ENCODE assay signal across 1 cellular context in genomic region chr21:27704567-27705166, GRCh38.
TF ChIP-seq lines count a peak whose summit lies in the region.

No MANE protein-coding gene starts in this region.

TF ChIP-seq in liver, 16 proteins besides CTCF, POLR2A, EP300 and RAD21 (continued from another document):
- TF ChIP-seq REST (IDR thresholded peaks at IDR 0.05) = no peak
- no peak for TF ChIP-seq FOXA2 (IDR thresholded peaks at IDR 0.05)
- TF ChIP-seq JUND (IDR thresholded peaks at IDR 0.05) = no peak
- TF ChIP-seq MAX (IDR thresholded peaks at IDR 0.05) = no peak
- peak; percentile 32 for TF ChIP-seq ATF3 (IDR thresholded peaks at IDR 0.05)
